ENCODE assay signal across 10 cellular contexts in the genomic region with DNA sequence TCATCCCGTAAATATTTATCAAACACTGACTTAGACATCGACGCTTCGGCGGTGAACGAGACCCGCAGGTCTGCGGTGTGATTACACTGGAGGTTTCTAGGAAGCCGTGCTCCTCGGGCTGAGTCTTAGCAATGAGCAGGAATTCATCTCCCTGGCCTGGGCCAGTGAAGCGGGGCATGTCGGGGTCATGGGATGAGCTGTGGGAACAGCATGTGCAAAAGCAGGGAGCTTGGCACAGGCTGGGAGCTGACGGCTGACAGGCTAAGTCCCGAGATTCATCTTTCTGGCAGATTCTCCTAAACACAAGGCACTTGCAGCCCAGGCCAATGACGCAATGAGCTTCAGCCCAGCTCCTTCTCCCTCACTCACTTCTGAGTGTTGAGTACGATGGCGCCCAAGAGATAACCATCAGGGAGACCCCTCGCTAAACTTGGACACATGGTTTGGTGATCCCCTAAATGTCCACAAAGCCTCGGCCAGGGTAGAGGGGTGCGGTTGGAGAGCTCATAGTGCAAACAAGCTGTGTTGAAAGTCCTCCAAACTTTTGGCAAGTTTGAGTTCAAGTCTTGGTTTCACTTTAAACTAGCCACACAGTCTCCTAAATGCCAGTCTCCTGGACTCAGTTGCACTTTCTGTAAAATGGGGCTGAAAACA. TPM values are rescaled to one million over a fixed set of nuclear protein-coding genes. Genes with fewer than 3 reads are reported as not detected.
DNase-seq lines count a peak whose midpoint lies in the region; TF ChIP-seq lines count a peak whose summit lies in the region.
"Had no signal": no experiment of that assay in that cellular context is flagged by ENCODE, and none has a peak within 500 bp of the region (broad histone marks: within the 10 kb centered on the region; RNA-seq: fewer than 3 reads in every experiment).

No MANE protein-coding gene starts in this region.

- peak overlapping the region; percentile 19 for H4K8ac ChIP-seq in mesenchymal stem cell (ENCODE audit: low read length)

- no peaks in the 10 kb centered on the region for H3K79me1 ChIP-seq in mesenchymal stem cell (replicated peaks; ENCODE audit: low read length, poor library complexity, severe bottlenecking)

- no peak for TF ChIP-seq POLR2A in thyroid gland (IDR thresholded peaks at IDR 0.05)

- H2BK5ac ChIP-seq in mesenchymal stem cell (ENCODE audit: low read depth, low read length, poor library complexity, severe bottlenecking): no peak overlapping the region

- H3K18ac ChIP-seq in mesenchymal stem cell (ENCODE audit: low read depth in 1 of 2, low read length in 2 of 2): peak overlapping the region; percentile 7 to 76

- no peak overlapping the region for H3K4me2 ChIP-seq in mesenchymal stem cell (ENCODE audit: low read length, poor library complexity, severe bottlenecking)

- no peaks in the 10 kb centered on the region for H3K9me3 ChIP-seq in MG63
- no peaks in the 10 kb centered on the region for H3K9me3 ChIP-seq in colonic mucosa
- H3K9me3 ChIP-seq in mesenchymal stem cell (ENCODE audit: control insufficient read depth, low read length): no peaks in the 10 kb centered on the region
- no peaks in the 10 kb centered on the region for H3K9me3 ChIP-seq in thyroid gland

- no peak overlapping the region for H2AFZ ChIP-seq in mesenchymal stem cell (ENCODE audit: low read depth, low read length)

- no peak overlapping the region for H2BK120ac ChIP-seq in mesenchymal stem cell (ENCODE audit: low read depth, low read length)

- H3K9ac ChIP-seq in colonic mucosa (ENCODE audit: low read depth in 2 of 2, low read length in 2 of 2): peak overlapping the region in 1 of 2 donors; percentile 40
- H3K9ac ChIP-seq in mesenchymal stem cell (ENCODE audit: low read length): peak overlapping the region; percentile 79

- peak overlapping the region; percentile 63 for H4K91ac ChIP-seq in mesenchymal stem cell (ENCODE audit: low read length)

- peak overlapping the region; percentile 38 for H3K27ac ChIP-seq in colonic mucosa
- peak overlapping the region; percentile 88 for H3K27ac ChIP-seq in mesenchymal stem cell (ENCODE audit: low read length, poor library complexity, severe bottlenecking)
- peak overlapping the region; percentile 79 to 89 (median 87) for H3K27ac ChIP-seq in thyroid gland

- H3K4me1 ChIP-seq in colonic mucosa (no peaks in the 10 kb centered on the region), mesenchymal stem cell (ENCODE audit: control insufficient read depth, insufficient read depth, low read depth, low read length) (peaks cover 45% of the 10 kb centered on the region), thyroid gland (peaks cover 43 to 62% of the 10 kb centered on the region in 2 donors)

- 48% methylated on average over 17 of the region's 20 CpGs for WGBS in mesenchymal stem cell
- WGBS in thyroid gland, 2 donors: 73 to 76% methylated on average over 16 to 20 of the region's 20 CpGs

- H3K14ac ChIP-seq in mesenchymal stem cell (ENCODE audit: low read length in 2 of 2): no peak overlapping the region

- peak overlapping the region; percentile 31 for H3K4me3 ChIP-seq in MG63
- no peak overlapping the region for H3K4me3 ChIP-seq in colonic mucosa
- peak overlapping the region in 1 of 2 experiments; percentile 74 for H3K4me3 ChIP-seq in mesenchymal stem cell (ENCODE audit: insufficient read depth in 1 of 2, low read depth in 1 of 2, low read length in 2 of 2)
- H3K4me3 ChIP-seq in thyroid gland (replicated peaks in 1 of 3): no peak overlapping the region

- peak overlapping the region; percentile 25 to 83 for H2BK12ac ChIP-seq in mesenchymal stem cell (ENCODE audit: low read length in 2 of 2)

- H3K36me3 ChIP-seq in MG63 (no peaks in the 10 kb centered on the region), colonic mucosa (no peaks in the 10 kb centered on the region), mesenchymal stem cell (ENCODE audit: control insufficient read depth in 1 of 2, insufficient read depth in 2 of 2, low read depth in 1 of 2, low read length in 2 of 2) (no peaks in the 10 kb centered on the region), thyroid gland (no peaks in the 10 kb centered on the region)

- intact Hi-C loops in colonic mucosa (cut with DNase I) (no loop called here), thyroid gland (cut with DNase I) (no loop called here)

- H3K23ac ChIP-seq in mesenchymal stem cell (ENCODE audit: low read length in 2 of 2): no peak overlapping the region

- DNase-seq in MG63: peak; percentile 95
- peak; percentile 59 for DNase-seq in colonic mucosa
- peak; percentile 99 for DNase-seq in mesenchymal stem cell
- DNase-seq in thyroid gland: peak; percentile 47 to 65
- no peak for DNase-seq in T-helper 1 cell
- DNase-seq in KG1 (lab: John Stamatoyannopoulos, UW): no peak
- DNase-seq in NCI-H2107 treated with DMSO at 0.1 percent for 48 hours (lab: John Stamatoyannopoulos, UW; ENCODE audit: unreplicated experiment): no peak
- no peak for DNase-seq in stimulated activated CD4-positive, alpha-beta T cell treated with anti-CD3 and anti-CD28 coated beads, Interleukin-2, amount 100 ng/mL, for 24 hours
- DNase-seq: hippocampal formation, Kasumi-1 had no signal

- TF ChIP-seq CTCF in colonic mucosa (IDR thresholded peaks at IDR 0.05): no peak
- no peak for TF ChIP-seq CTCF in thyroid gland (IDR thresholded peaks at IDR 0.05)

- H2AK5ac ChIP-seq in mesenchymal stem cell (ENCODE audit: low read length, severe bottlenecking): peak overlapping the region; percentile 70

- no peak overlapping the region for H3K4ac ChIP-seq in mesenchymal stem cell (ENCODE audit: low read depth in 1 of 2, low read length in 2 of 2)

- no peak overlapping the region for H2BK15ac ChIP-seq in mesenchymal stem cell (ENCODE audit: low read depth, poor library complexity, severe bottlenecking)

- no peaks in the 10 kb centered on the region for H3K27me3 ChIP-seq in MG63
- H3K27me3 ChIP-seq in colonic mucosa: no peaks in the 10 kb centered on the region
- H3K27me3 ChIP-seq in mesenchymal stem cell (ENCODE audit: control insufficient read depth in 1 of 2, insufficient read depth in 1 of 2, low read length in 2 of 2): no peaks in the 10 kb centered on the region
- no peaks in the 10 kb centered on the region for H3K27me3 ChIP-seq in thyroid gland

RNA-seq across cellular contexts. Expression of a gene that starts 12.8 kb away (rescaled TPM):
- 1.6 TPM in 1 of 2 replicates, not detected in the other for total RNA-seq in MG63 (2014; rRNA removed; shearing (Covaris generic); ENCODE audit: low replicate concordance)
- total RNA-seq in colonic mucosa (10 to 100 TPM; 10.4 to 37.9 TPM), thyroid gland (100 to 1,000 TPM in 2 of 4 donors, 10 to 100 TPM in 2; 48.0 to 261 (median 108) TPM)
- polyA plus RNA-seq in mesenchymal stem cell (2013, experiment 1 of 2): 92.2 TPM
- polyA plus RNA-seq in mesenchymal stem cell (2013, experiment 2 of 2): 91.8 TPM

Comparison
In these comparisons a context has a peak if more than half of its experiments do, and no peak if none do; other contexts are left out.
1. DNase-seq: peak in MG63 (single experiment), colonic mucosa (single experiment), mesenchymal stem cell (single experiment) and thyroid gland (2 of 2); none in T-helper 1 cell (0 of 5), KG1 (single experiment), NCI-H2107 treated with DMSO at 0.1 percent for 48 hours (single experiment) and stimulated activated CD4-positive, alpha-beta T cell treated with anti-CD3 and anti-CD28 coated beads, Interleukin-2, amount 100 ng/mL, for 24 hours (0 of 2).
2. H3K27ac ChIP-seq: peak in every context shown above with its lines; median percentile 88 in mesenchymal stem cell; 87 in thyroid gland; 38 in colonic mucosa.